35 cellular contexts compared by ENCODE assay signal in genomic region chr2:67919490-67919889, GRCh38.
"Had no signal": no experiment of that assay in that cellular context is flagged by ENCODE, and none has a peak within 500 bp of the region (broad histone marks: within the 10 kb centered on the region; RNA-seq: fewer than 3 reads in every experiment).

No MANE protein-coding gene starts in this region.

- H2AFZ ChIP-seq: hepatocyte had no signal

- H3K9me3 Mint-ChIP-seq: activated naive CD4-positive, alpha-beta T cell treated with anti-CD3 and anti-CD28 coated beads for 36 hours; activated naive CD8-positive, alpha-beta T cell treated with anti-CD3 and anti-CD28 coated beads for 36 hours; activated T-helper 1 cell treated with anti-CD3 and anti-CD28 coated beads, Interleukin-12 subunit alpha, Interleukin-12 subunit beta, Interleukin-2, Interleukin-4 antibody, amounts not matched to agents 30 ng/mL and 10 ng/mL and 1 ng/mL, durations not matched to agents 14 hours and 24 hours and 36 hours; stimulated activated memory B cell treated with anti-CD40 and anti-IgM and Interleukin-4, amounts not matched to agents 10 μg/mL and 1 μg/mL and 100 μg/mL, for 72 hours; stimulated activated naive CD8-positive, alpha-beta T cell treated with anti-CD3 and anti-CD28 coated beads, Interleukin-15, amount 100 ng/mL, for 72 hours; T-helper 1 cell treated with Interleukin-12 subunit alpha and Interleukin-12 subunit beta and Interleukin-4 antibody, amounts not matched to agents 30 μg/mL and 1 μg/mL, for 36 hours had no signal

- H3K36me3 Mint-ChIP-seq: activated naive CD8-positive, alpha-beta T cell treated with anti-CD3 and anti-CD28 coated beads for 36 hours; stimulated activated memory B cell treated with anti-CD40 and anti-IgM and Interleukin-4, amounts not matched to agents 10 μg/mL and 1 μg/mL and 100 μg/mL, for 72 hours had no signal

- H3K4me3 ChIP-seq: adrenal gland, esophagus squamous epithelium, gastroesophageal sphincter, hepatocyte, left ventricle myocardium inferior, lung, ovary, right lobe of liver, skin epidermis, thyroid gland, upper lobe of left lung, vagina had no signal

- H3K9me3 ChIP-seq: adrenal gland, esophagus squamous epithelium, gastroesophageal sphincter, left ventricle myocardium inferior, neutrophil, ovary, right lobe of liver, thyroid gland, upper lobe of left lung, vagina had no signal

- H3K27ac ChIP-seq: adrenal gland, brain microvascular endothelial cell, epithelial cell of prostate, esophagus squamous epithelium, gastroesophageal sphincter, hepatocyte, left ventricle myocardium inferior, neutrophil, ovary, right lobe of liver, skin epidermis, thyroid gland, upper lobe of left lung, vagina, VCaP had no signal

- H3K27ac Mint-ChIP-seq: activated naive CD4-positive, alpha-beta T cell treated with anti-CD3 and anti-CD28 coated beads for 36 hours; activated naive CD8-positive, alpha-beta T cell treated with anti-CD3 and anti-CD28 coated beads for 36 hours; activated T-helper 1 cell treated with anti-CD3 and anti-CD28 coated beads, Interleukin-12 subunit alpha, Interleukin-12 subunit beta, Interleukin-2, Interleukin-4 antibody, amounts not matched to agents 30 ng/mL and 10 ng/mL and 1 ng/mL, durations not matched to agents 14 hours and 24 hours and 36 hours; nephron progenitor cell; progenitor cell of endocrine pancreas; stimulated activated memory B cell treated with anti-CD40 and anti-IgM and Interleukin-4, amounts not matched to agents 10 μg/mL and 1 μg/mL and 100 μg/mL, for 72 hours; T-helper 1 cell treated with Interleukin-12 subunit alpha and Interleukin-12 subunit beta and Interleukin-4 antibody, amounts not matched to agents 30 μg/mL and 1 μg/mL, for 36 hours had no signal

- H3K4me2 ChIP-seq: hepatocyte had no signal

- H3K4me1 Mint-ChIP-seq: activated naive CD8-positive, alpha-beta T cell treated with anti-CD3 and anti-CD28 coated beads for 36 hours; stimulated activated memory B cell treated with anti-CD40 and anti-IgM and Interleukin-4, amounts not matched to agents 10 μg/mL and 1 μg/mL and 100 μg/mL, for 72 hours; stimulated activated naive CD8-positive, alpha-beta T cell treated with anti-CD3 and anti-CD28 coated beads, Interleukin-15, amount 100 ng/mL, for 72 hours had no signal

- ATAC-seq: activated CD4-positive, CD25-positive, alpha-beta regulatory T cell treated with anti-CD3 and anti-CD28 coated beads, Interleukin-2, amount 50 U/mL, for 24 hours; gastroesophageal sphincter; right lobe of liver; stimulated activated memory B cell treated with anti-CD40 and anti-IgM and Interleukin-4, amounts not matched to agents 10 μg/mL and 1 μg/mL and 100 μg/mL, for 72 hours; stimulated activated naive CD8-positive, alpha-beta T cell treated with anti-CD3 and anti-CD28 coated beads, Interleukin-15, amount 100 ng/mL, for 72 hours had no signal

- H3K27me3 ChIP-seq: adrenal gland, brain microvascular endothelial cell, gastroesophageal sphincter, hepatocyte, neutrophil, ovary, right lobe of liver, thyroid gland, upper lobe of left lung, vagina had no signal

- H3K4me3 Mint-ChIP-seq: activated naive CD4-positive, alpha-beta T cell treated with anti-CD3 and anti-CD28 coated beads for 36 hours; activated naive CD8-positive, alpha-beta T cell treated with anti-CD3 and anti-CD28 coated beads for 36 hours; activated T-helper 1 cell treated with anti-CD3 and anti-CD28 coated beads, Interleukin-12 subunit alpha, Interleukin-12 subunit beta, Interleukin-2, Interleukin-4 antibody, amounts not matched to agents 30 ng/mL and 10 ng/mL and 1 ng/mL, durations not matched to agents 14 hours and 24 hours and 36 hours; nephron progenitor cell; stimulated activated memory B cell treated with anti-CD40 and anti-IgM and Interleukin-4, amounts not matched to agents 10 μg/mL and 1 μg/mL and 100 μg/mL, for 72 hours; stimulated activated naive CD8-positive, alpha-beta T cell treated with anti-CD3 and anti-CD28 coated beads, Interleukin-15, amount 100 ng/mL, for 72 hours; T-helper 1 cell treated with Interleukin-12 subunit alpha and Interleukin-12 subunit beta and Interleukin-4 antibody, amounts not matched to agents 30 μg/mL and 1 μg/mL, for 36 hours had no signal

- H3K4me1 ChIP-seq: adrenal gland, esophagus squamous epithelium, gastroesophageal sphincter, left ventricle myocardium inferior, right lobe of liver had no signal

- H3K79me2 ChIP-seq: hepatocyte had no signal

- DNase-seq: activated CD4-positive, alpha-beta T cell treated with anti-CD3 and anti-CD28 coated beads for 48 hours; activated CD4-positive, alpha-beta T cell treated with anti-CD3 and anti-CD28 coated beads, Interleukin-2, amount 50 U/mL, for 48 hours; activated CD8-positive, alpha-beta memory T cell treated with anti-CD3 and anti-CD28 coated beads for 24 hours; activated effector memory CD4-positive, alpha-beta T cell treated with anti-CD3 and anti-CD28 coated beads, Interleukin-2, amount 50 U/mL, for 16 hours; activated naive CD4-positive, alpha-beta T cell treated with anti-CD3 and anti-CD28 coated beads for 36 hours; activated naive CD8-positive, alpha-beta T cell treated with anti-CD3 and anti-CD28 coated beads for 36 hours; adrenal gland; brain microvascular endothelial cell; caudate nucleus; esophagus squamous epithelium; left ventricle myocardium inferior; nephron progenitor cell; ovary; right lobe of liver; stimulated activated CD4-positive, alpha-beta T cell treated with anti-CD3 and anti-CD28 coated beads, Interleukin-4, amount 100 ng/mL, for 4 hours; stimulated activated CD8-positive, alpha-beta memory T cell treated with anti-CD3 and anti-CD28 coated beads, Interleukin-4, amount 100 ng/mL, for 48 hours; stimulated activated naive CD8-positive, alpha-beta T cell treated with anti-CD3 and anti-CD28 coated beads, Interleukin-15, amount 100 ng/mL, for 72 hours; substantia nigra; SW 1271; T-helper 9 cell; thyroid gland; upper lobe of left lung had no signal

- H3K36me3 ChIP-seq: adrenal gland, brain microvascular endothelial cell, esophagus squamous epithelium, gastroesophageal sphincter, left ventricle myocardium inferior, neutrophil, ovary, right lobe of liver, thyroid gland, upper lobe of left lung, vagina had no signal
